In genomic region chr4:36322921-36323354, GRCh38 we compare ENCODE assay signal across 11 cellular contexts. TPM values are rescaled to one million over a fixed set of nuclear protein-coding genes. Genes with fewer than 3 reads are reported as not detected.
DNase-seq lines count a peak whose midpoint lies in the region; ATAC-seq, FAIRE-seq and TF ChIP-seq lines count a peak whose summit lies in the region.
"Had no signal": no experiment of that assay in that cellular context is flagged by ENCODE, and none has a peak within 500 bp of the region (broad histone marks: within the 10 kb centered on the region; RNA-seq: fewer than 3 reads in every experiment).

No MANE protein-coding gene starts in this region.

- ATAC-seq in GM19025 (IDR thresholded peaks at IDR 0.05; ENCODE audit: low read depth, unreplicated experiment) (peak; percentile 23), GM12878 (peak; percentile 13)
- ATAC-seq: foreskin keratinocyte had no signal

- no peaks in the 10 kb centered on the region for H4K20me1 ChIP-seq in GM12878 (ENCODE audit: control insufficient read depth, insufficient read depth)

- H3K36me3 ChIP-seq in KOPT-K1 (ENCODE audit: insufficient read depth, low read length) (no peaks in the 10 kb centered on the region), GM12878 (ENCODE audit: control insufficient read depth in 2 of 2, insufficient read depth in 2 of 2, low read length in 1 of 2) (no peaks in the 10 kb centered on the region), esophagus muscularis mucosa (no peaks in the 10 kb centered on the region), ascending aorta (no peaks in the 10 kb centered on the region), thyroid gland (no peaks in the 10 kb centered on the region)

- TF ChIP-seq EP300 in GM12878 (IDR thresholded peaks at IDR 0.05; ENCODE audit: borderline replicate concordance in 1 of 2, control insufficient read depth in 1 of 2, low read depth in 2 of 2, low read length in 2 of 2) (peak; percentile 66 to 81; a peak in 3 of 4 replicates), esophagus muscularis mucosa (IDR thresholded peaks at IDR 0.05) (no peak)

- no TSS peak for BruUV-seq in GM12878 (replicated peaks; lab: Mats Ljungman, UMichigan)

- H3K27ac ChIP-seq in KOPT-K1 (ENCODE audit: low read depth, low read length, poor library complexity, severe bottlenecking) (peak overlapping the region; percentile 59), GM12878 (ENCODE audit: control insufficient read depth, insufficient read depth) (peak overlapping the region; percentile 93), esophagus muscularis mucosa (replicated peaks in 1 of 4) (no peak overlapping the region), ascending aorta (no peak overlapping the region), thyroid gland (no peak overlapping the region)
- H3K27ac ChIP-seq: foreskin keratinocyte, testis had no signal

- 38% methylated on average over 7 of the region's 7 CpGs for WGBS in GM12878 (ENCODE audit: insufficient coverage, insufficient replicate concordance, low lambda C conversion rate, missing lambda C conversion rate)
- 33% methylated on average over 7 of the region's 7 CpGs for WGBS in esophagus muscularis mucosa
- WGBS in thyroid gland, 2 donors, result 72% methylated on average over 7 of the region's 7 CpGs

- peak overlapping the region; percentile 62 for H3K4me2 ChIP-seq in GM12878 (ENCODE audit: control insufficient read depth, insufficient read depth)

- CTCF ChIA-PET in GM12878 (lab: Yijun Ruan, JAX), result interaction anchor here (1.3 kb wide), 1 partner anchor 25 kb away, joined by 4 read pairs; no protein-coding TSS in a partner anchor

- intact Hi-C loops in GM12878 (cut with micrococcal nuclease; ENCODE audit: unreplicated experiment) (loop anchor here (5.0 kb wide), 1 partner anchor 116 kb away; no protein-coding TSS in a partner anchor), esophagus muscularis mucosa (cut with DNase I) (no loop called here), ascending aorta (cut with DNase I) (no loop called here), thyroid gland (cut with DNase I) (no loop called here)

- in situ Hi-C loops in GM12878 (cut with MboI), result loop anchor here (5.0 kb wide), 1 partner anchor 81 kb away; the partner anchor contains the start of gene ARAP2

- H3K27me3 ChIP-seq in GM12878 (replicated peaks in 1 of 2; ENCODE audit: control insufficient read depth in 2 of 2, insufficient read depth in 2 of 2, low read length in 1 of 2) (no peaks in the 10 kb centered on the region), esophagus muscularis mucosa (no peaks in the 10 kb centered on the region), ascending aorta (no peaks in the 10 kb centered on the region), thyroid gland (no peaks in the 10 kb centered on the region)
- H3K27me3 ChIP-seq: testis had no signal

- H3K4me3 ChIP-seq in GM12878 (no peak overlapping the region), esophagus muscularis mucosa (no peak overlapping the region), ascending aorta (no peak overlapping the region), thyroid gland (replicated peaks in 1 of 3) (no peak overlapping the region)
- H3K4me3 ChIP-seq: testis had no signal

- SMC1A ChIA-PET in GM12878 (lab: Charles Lee; ENCODE audit: uncharacterized antibody, unreplicated experiment), result interaction anchor here (0.6 to 6.3 kb wide), 2 partner anchors 8 to 80 kb away, joined by 3 to 60 read pairs; no protein-coding TSS in a partner anchor

- H3K9me3 ChIP-seq in KOPT-K1 (ENCODE audit: insufficient read depth, low read length, poor library complexity, severe bottlenecking), result no peaks in the 10 kb centered on the region
- no peaks in the 10 kb centered on the region for H3K9me3 ChIP-seq in GM12878 (replicated peaks; ENCODE audit: control insufficient read depth, insufficient read depth, low read length)
- H3K9me3 ChIP-seq in esophagus muscularis mucosa, result no peaks in the 10 kb centered on the region
- no peaks in the 10 kb centered on the region for H3K9me3 ChIP-seq in ascending aorta
- H3K9me3 ChIP-seq in thyroid gland, result no peaks in the 10 kb centered on the region
- H3K9me3 ChIP-seq: testis had no signal

- RAD21 ChIA-PET in GM12878 (lab: Charles Lee; ENCODE audit: unreplicated experiment), result interaction anchor here (3.8 kb wide), 1 partner anchor 80 kb away, joined by 14 read pairs; the partner anchor contains the start of gene ARAP2

- POLR2A ChIA-PET in GM12878 (lab: Charles Lee), result no interaction called here

- TF ChIP-seq POLR2A in GM12878 (IDR thresholded peaks at IDR 0.05; ENCODE audit: low read depth, low read length) (0 out of 2 replicates have a peak, but pooled peaks have one; percentile 31), esophagus muscularis mucosa (IDR thresholded peaks at IDR 0.05; ENCODE audit: low read depth) (no peak), thyroid gland (IDR thresholded peaks at IDR 0.05) (no peak)

- TF ChIP-seq RAD21 in GM12878 (IDR thresholded peaks at IDR 0.05; ENCODE audit: insufficient read depth, low read depth, low read length), result 0 out of 2 replicates have a peak, but pooled peaks have one; percentile 11

- DNase-seq in Ammon's horn (ENCODE audit: low spot score) (peak; percentile 20), GM12878 (ENCODE audit: low read depth, low spot score) (peak; percentile 64), esophagus muscularis mucosa (ENCODE audit: extremely low spot score) (no peak), ascending aorta (ENCODE audit: low spot score in 2 of 2) (no peak), thyroid gland (no peak), OCI-M2 (lab: John Stamatoyannopoulos, UW; ENCODE audit: unreplicated experiment) (no peak)
- DNase-seq: foreskin keratinocyte, NCI-H774, testis had no signal

- H3K4me1 ChIP-seq in GM12878 (ENCODE audit: control insufficient read depth, insufficient read depth, low read length) (peaks cover 65% of the 10 kb centered on the region), esophagus muscularis mucosa (no peaks in the 10 kb centered on the region), ascending aorta (no peaks in the 10 kb centered on the region), thyroid gland (no peaks in the 10 kb centered on the region)
- H3K4me1 ChIP-seq: foreskin keratinocyte, testis had no signal

- H2AFZ ChIP-seq in GM12878 (ENCODE audit: control insufficient read depth, low read depth, low read length), result peak overlapping the region; percentile 80

- peak; percentile 65 for FAIRE-seq in GM12878 (lab: Jason Lieb, UNC)

- TF ChIP-seq CTCF in GM12878 (IDR thresholded peaks at IDR 0.05 in 2 of 3, conservative IDR thresholded peaks at IDR 0.05 in 1 of 3; ENCODE audit: control insufficient read depth in 2 of 3, extremely low read depth in 1 of 3, insufficient read depth in 1 of 3, low read depth in 3 of 3, low read length in 3 of 3) (no peak), esophagus muscularis mucosa (IDR thresholded peaks at IDR 0.05) (no peak), ascending aorta (IDR thresholded peaks at IDR 0.05) (no peak), thyroid gland (IDR thresholded peaks at IDR 0.05) (no peak)

- no peaks in the 10 kb centered on the region for H3K79me2 ChIP-seq in GM12878 (ENCODE audit: control insufficient read depth, insufficient read depth, low read length)

- peak overlapping the region; percentile 5; the same call in 1 of the 2 replicates for H3K9ac ChIP-seq in GM12878 (ENCODE audit: control insufficient read depth, insufficient read depth, low read length)

TF ChIP-seq in GM12878, 131 proteins besides CTCF, POLR2A, EP300 and RAD21 (continues in another document):
- TF ChIP-seq ATF7 (IDR thresholded peaks at IDR 0.05; ENCODE audit: low read depth) (peak; percentile 49; the same call in 1 of the 2 replicates), CEBPZ (IDR thresholded peaks at IDR 0.05; ENCODE audit: low read depth, low read length) (no peak), YY1 (IDR thresholded peaks at IDR 0.05; ENCODE audit: low read depth, low read length) (no peak)

RNA-seq across cellular contexts. Expression of gene DTHD1, which starts 41.5 kb away (rescaled TPM):
- 0.24 and 0.31 TPM in 2 replicates for total RNA-seq in GM12878 (2013; cell fraction: nucleolus; rRNA removed)
- total RNA-seq in GM12878 (2014; rRNA removed) (1.3 TPM in 2 replicates), GM12878 (2014; rRNA removed; fragmentation: Illumina TruSeq; extraction: Trizol) (1.7 and 1.8 TPM in 2 replicates), GM12878 (2021) (2.0 and 2.1 TPM in 2 replicates), esophagus muscularis mucosa (under 1 TPM in 2 of 4 donors, not detected in 2; 0.26 to 0.66 TPM), ascending aorta (not detected), thyroid gland (under 1 TPM; 0.27 to 0.71 (median 0.52) TPM)
- polyA plus RNA-seq in GM12878 (2011; ENCODE audit: low read depth), result 0.28 TPM
- polyA plus RNA-seq in GM12878 (2011; rRNA removed) (0.05 and 0.19 TPM in 2 replicates), GM12878 (2014; fragmentation: Illumina TruSeq; extraction: Trizol) (2.8 and 4.6 TPM in 2 replicates), GM12878 (2014; fragmentation: Nextera tagmentation; extraction: Ambion mirVana) (1 to 10 TPM; 1.2 to 1.5 TPM), GM12878 (2014; rRNA removed) (1.1 and 2.2 TPM in 2 replicates), GM12878 (2016; fragmentation: Nextera tagmentation; extraction: Ambion mirVana) (1 to 10 TPM; 1.1 to 1.3 TPM)
- polyA plus RNA-seq in GM12878 (2011; cell fraction: cytosol; rRNA removed), result 0.03 TPM in 2 replicates
- 0.06 and 0.10 TPM in 2 replicates for polyA plus RNA-seq in GM12878 (2011; cell fraction: nucleus; rRNA removed)
- 0.38 and 0.98 TPM in 2 replicates for polyA plus RNA-seq in GM12878 (2012)
- not detected in 2 replicates for polyA minus RNA-seq in GM12878 (2011; rRNA and poly(A)+ RNA removed)
- not detected in 2 replicates for polyA minus RNA-seq in GM12878 (2011; cell fraction: cytosol; rRNA and poly(A)+ RNA removed)
- 0.19 TPM in 1 of 2 replicates, not detected in the other for polyA minus RNA-seq in GM12878 (2011; cell fraction: nucleus; rRNA and poly(A)+ RNA removed)
- total RNA-seq: foreskin keratinocyte had no signal
- polyA plus RNA-seq: foreskin keratinocyte had no signal

Comparison
In these comparisons a context has a peak if more than half of its experiments do, and no peak if none do; other contexts are left out.
1. DNase-seq: peak in Ammon's horn (single experiment) and GM12878 (single experiment); none in esophagus muscularis mucosa (single experiment), ascending aorta (0 of 2), thyroid gland (0 of 2) and OCI-M2 (single experiment).
2. H3K27ac ChIP-seq: peak in KOPT-K1 (single experiment) and GM12878 (single experiment); none in esophagus muscularis mucosa (0 of 4), ascending aorta (0 of 2) and thyroid gland (0 of 3).